Comparison of ENCODE assay signal across 13 cellular contexts in the genomic region with DNA sequence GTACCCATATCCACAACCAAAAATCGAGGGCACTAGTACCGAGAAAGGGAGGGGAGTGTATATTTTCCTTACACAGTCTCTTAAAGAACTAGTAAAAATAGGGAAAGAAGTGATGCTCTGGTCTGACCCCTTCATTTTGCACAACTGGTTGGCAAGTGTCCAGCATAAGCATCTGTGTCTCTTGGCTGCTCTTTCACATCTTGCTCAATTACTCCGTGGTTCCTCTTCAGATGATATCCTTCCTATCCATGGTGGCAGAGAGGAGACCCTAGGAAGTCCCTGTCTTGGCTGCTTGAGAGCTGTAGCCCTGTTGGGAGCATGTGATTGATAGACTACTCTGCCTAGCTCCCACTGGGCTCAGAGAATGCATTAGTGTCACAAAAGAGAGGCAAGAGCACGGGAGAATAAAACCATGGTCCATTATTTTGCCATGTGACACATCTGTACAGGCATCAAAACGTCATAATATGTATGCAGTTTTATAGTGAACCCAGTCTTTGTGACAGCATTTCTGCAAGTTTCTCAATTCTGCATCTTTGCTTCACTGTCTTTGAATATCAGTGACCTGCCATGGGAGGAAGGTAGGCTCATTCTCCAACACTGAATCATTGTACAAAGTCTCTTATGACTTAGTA.
DNase-seq lines count a peak whose midpoint lies in the region; ATAC-seq and TF ChIP-seq lines count a peak whose summit lies in the region.
"Had no signal": no experiment of that assay in that cellular context is flagged by ENCODE, and none has a peak within 500 bp of the region (broad histone marks: within the 10 kb centered on the region; RNA-seq: fewer than 3 reads in every experiment).

No MANE protein-coding gene starts in this region.

- H3F3A ChIP-seq in PC-3 (ENCODE audit: low read length, unreplicated experiment): no peaks in the 10 kb centered on the region

- intact Hi-C loops in activated CD4-positive, alpha-beta T cell treated with anti-CD3 and anti-CD28 coated beads, Interleukin-2, amount 10 ng/mL, durations not matched to agents 24 days and 14 days (cut with micrococcal nuclease): no loop called here
- intact Hi-C loops in PC-3 (cut with micrococcal nuclease): no loop called here

- no peak overlapping the region for H3K27ac ChIP-seq in lung (ENCODE audit: low read depth in 1 of 2, low read length in 1 of 2)
- H3K27ac ChIP-seq in PC-3 (ENCODE audit: low read length): no peak overlapping the region
- H3K27ac ChIP-seq: brain microvascular endothelial cell, SK-N-MC had no signal

- H3K4me3 Mint-ChIP-seq in activated CD4-positive, alpha-beta T cell treated with anti-CD3 and anti-CD28 coated beads, Interleukin-2, amount 10 ng/mL, durations not matched to agents 7 days and 5 days: no peak overlapping the region
- H3K4me3 Mint-ChIP-seq in activated CD4-positive, alpha-beta T cell treated with anti-CD3 and anti-CD28 coated beads, Interleukin-2, amount 10 ng/mL, durations not matched to agents 24 days and 14 days: no peak overlapping the region
- H3K4me3 Mint-ChIP-seq: activated T-cell treated with anti-CD3 and anti-CD28 coated beads, Interleukin-2, amount 50 U/mL, for 4 hours had no signal

- H3K4me1 ChIP-seq in lung (ENCODE audit: control insufficient read depth in 2 of 2, insufficient read depth in 2 of 2, low read length in 2 of 2): peaks cover 3 to 6% of the 10 kb centered on the region in 2 donors
- 0 out of 2 replicates have a peak, but pooled peaks cover 5% of the 10 kb centered on the region for H3K4me1 ChIP-seq in PC-3 (ENCODE audit: insufficient read depth, low read length)

- no peaks in the 10 kb centered on the region for H4K20me1 ChIP-seq in PC-3 (ENCODE audit: low read length)

- no peaks in the 10 kb centered on the region for H3K79me2 ChIP-seq in PC-3 (ENCODE audit: low read length)

- H3K9me3 ChIP-seq in lung (ENCODE audit: control insufficient read depth in 2 of 2, insufficient read depth in 1 of 2, low read length in 1 of 2) (no peaks in the 10 kb centered on the region), PC-3 (ENCODE audit: low read length) (no peaks in the 10 kb centered on the region)

- ATAC-seq in lung (ENCODE audit: insufficient read depth, low FRiP score) (peak; percentile 27), PC-3 (no peak)
- ATAC-seq: activated T-cell treated with anti-CD3 and anti-CD28 coated beads, Interleukin-2, amount 50 U/mL, for 4 hours had no signal

- H3K9ac ChIP-seq in PC-3 (ENCODE audit: low read length): no peak overlapping the region

- no peak overlapping the region for H3K4me2 ChIP-seq in PC-3 (ENCODE audit: low read length)

- peaks cover 6% of the 10 kb centered on the region for H3K9me3 Mint-ChIP-seq in activated CD4-positive, alpha-beta T cell treated with anti-CD3 and anti-CD28 coated beads, Interleukin-2, amount 10 ng/mL, durations not matched to agents 7 days and 5 days
- H3K9me3 Mint-ChIP-seq in activated CD4-positive, alpha-beta T cell treated with anti-CD3 and anti-CD28 coated beads, Interleukin-2, amount 10 ng/mL, durations not matched to agents 24 days and 14 days: peaks cover 5% of the 10 kb centered on the region

- no peak for DNase-seq in activated CD4-positive, alpha-beta T cell treated with anti-CD3 and anti-CD28 coated beads, Interleukin-2, amount 10 ng/mL, durations not matched to agents 7 days and 5 days
- no peak for DNase-seq in activated CD4-positive, alpha-beta T cell treated with anti-CD3 and anti-CD28 coated beads, Interleukin-2, amount 10 ng/mL, durations not matched to agents 24 days and 14 days
- DNase-seq in epithelial cell of esophagus (ENCODE audit: low read depth): peak; percentile 4
- no peak for DNase-seq in lung (ENCODE audit: low spot score)
- peak; percentile 55 for DNase-seq in ureter (ENCODE audit: low spot score)
- DNase-seq in activated naive CD4-positive, alpha-beta T cell (lab: John Stamatoyannopoulos, UW): no peak
- DNase-seq in PC-3: no peak
- DNase-seq in inferior parietal cortex (ENCODE audit: extremely low spot score): no peak
- DNase-seq: activated CD4-positive, CD25-positive, alpha-beta regulatory T cell treated with anti-CD3 and anti-CD28 coated beads, Interleukin-2, amount 50 U/mL, for 72 hours; activated T-cell treated with anti-CD3 and anti-CD28 coated beads, Interleukin-2, amount 50 U/mL, for 4 hours; brain microvascular endothelial cell; NCI-H748 treated with DMSO at 0.1 percent for 48 hours had no signal

- H3K36me3 ChIP-seq in lung (ENCODE audit: control insufficient read depth in 2 of 2, insufficient read depth in 2 of 2, low read length in 2 of 2) (no peaks in the 10 kb centered on the region), PC-3 (ENCODE audit: low read depth, low read length) (no peaks in the 10 kb centered on the region)
- H3K36me3 ChIP-seq: brain microvascular endothelial cell had no signal

- no peak overlapping the region for H2AFZ ChIP-seq in PC-3 (ENCODE audit: low read length)

- peaks cover 28% of the 10 kb centered on the region for H3K4me1 Mint-ChIP-seq in activated CD4-positive, alpha-beta T cell treated with anti-CD3 and anti-CD28 coated beads, Interleukin-2, amount 10 ng/mL, durations not matched to agents 7 days and 5 days
- H3K4me1 Mint-ChIP-seq in activated CD4-positive, alpha-beta T cell treated with anti-CD3 and anti-CD28 coated beads, Interleukin-2, amount 10 ng/mL, durations not matched to agents 24 days and 14 days: peaks cover 13% of the 10 kb centered on the region

- peaks cover 3% of the 10 kb centered on the region for H3K27me3 Mint-ChIP-seq in activated CD4-positive, alpha-beta T cell treated with anti-CD3 and anti-CD28 coated beads, Interleukin-2, amount 10 ng/mL, durations not matched to agents 7 days and 5 days
- peaks cover 17% of the 10 kb centered on the region for H3K27me3 Mint-ChIP-seq in activated CD4-positive, alpha-beta T cell treated with anti-CD3 and anti-CD28 coated beads, Interleukin-2, amount 10 ng/mL, durations not matched to agents 24 days and 14 days

- CTCF ChIA-PET in activated CD4-positive, alpha-beta T cell treated with anti-CD3 and anti-CD28 coated beads, Interleukin-2, amount 10 ng/mL, durations not matched to agents 7 days and 5 days (lab: Charles Lee): interaction anchor here (0.5 to 1.8 kb wide), 4 partner anchors 11 to 80 kb away, joined by 3 to 6 read pairs (median 4); no protein-coding TSS in a partner anchor
- CTCF ChIA-PET in PC-3 (lab: Charles Lee): no interaction called here

- peak overlapping the region; percentile 31 for H3K27ac Mint-ChIP-seq in activated CD4-positive, alpha-beta T cell treated with anti-CD3 and anti-CD28 coated beads, Interleukin-2, amount 10 ng/mL, durations not matched to agents 7 days and 5 days
- no peak overlapping the region for H3K27ac Mint-ChIP-seq in activated CD4-positive, alpha-beta T cell treated with anti-CD3 and anti-CD28 coated beads, Interleukin-2, amount 10 ng/mL, durations not matched to agents 24 days and 14 days

- H3K27me3 ChIP-seq in lung (ENCODE audit: control insufficient read depth, insufficient read depth) (no peaks in the 10 kb centered on the region), PC-3 (ENCODE audit: low read length) (no peaks in the 10 kb centered on the region)
- H3K27me3 ChIP-seq: brain microvascular endothelial cell had no signal

- BruUV-seq in PC-3 (replicated peaks; lab: Mats Ljungman, UMichigan): no TSS peak

- 60 to 68% methylated on average over 5 of the region's 5 CpGs for WGBS in lung, 2 donors

- H3K9me2 ChIP-seq in PC-3 (replicated peaks; ENCODE audit: low read length): no peaks in the 10 kb centered on the region

- H3K36me3 Mint-ChIP-seq in activated CD4-positive, alpha-beta T cell treated with anti-CD3 and anti-CD28 coated beads, Interleukin-2, amount 10 ng/mL, durations not matched to agents 7 days and 5 days (ENCODE audit: low read depth): peaks cover 4% of the 10 kb centered on the region
- H3K36me3 Mint-ChIP-seq in activated CD4-positive, alpha-beta T cell treated with anti-CD3 and anti-CD28 coated beads, Interleukin-2, amount 10 ng/mL, durations not matched to agents 24 days and 14 days (ENCODE audit: low read depth): no peaks in the 10 kb centered on the region

- H3K4me3 ChIP-seq in epithelial cell of esophagus (ENCODE audit: low read length) (no peak overlapping the region), lung (no peak overlapping the region), PC-3 (ENCODE audit: low read length) (no peak overlapping the region)
- H3K4me3 ChIP-seq: SK-N-MC had no signal

- no peak for TF ChIP-seq CTCF in epithelial cell of esophagus (IDR thresholded peaks at IDR 0.05; ENCODE audit: insufficient read depth, low read depth, low read length, missing control alignments)
- no peak for TF ChIP-seq CTCF in lung (IDR thresholded peaks at IDR 0.05; ENCODE audit: control extremely low read depth, extremely low read depth)
- TF ChIP-seq CTCF in PC-3 (conservative IDR thresholded peaks at IDR 0.05; ENCODE audit: low read depth, low read length): no peak

- POLR2A ChIA-PET in activated CD4-positive, alpha-beta T cell treated with anti-CD3 and anti-CD28 coated beads, Interleukin-2, amount 10 ng/mL, durations not matched to agents 7 days and 5 days (lab: Charles Lee): no interaction called here
- POLR2A ChIA-PET in PC-3 (lab: Charles Lee; ENCODE audit: unreplicated experiment): no interaction called here

Comparison
In these comparisons a context has a peak if more than half of its experiments do, and no peak if none do; other contexts are left out.
1. DNase-seq: peak in epithelial cell of esophagus (single experiment) and ureter (single experiment); none in activated CD4-positive, alpha-beta T cell treated with anti-CD3 and anti-CD28 coated beads, Interleukin-2, amount 10 ng/mL, durations not matched to agents 7 days and 5 days (single experiment), activated CD4-positive, alpha-beta T cell treated with anti-CD3 and anti-CD28 coated beads, Interleukin-2, amount 10 ng/mL, durations not matched to agents 24 days and 14 days (single experiment), lung (single experiment), activated naive CD4-positive, alpha-beta T cell (0 of 4), PC-3 (single experiment) and inferior parietal cortex (single experiment).